ENCODE assay signal across 26 cellular contexts in genomic region chr7:90769036-90769435, GRCh38.
"Had no signal": no experiment of that assay in that cellular context is flagged by ENCODE, and none has a peak within 500 bp of the region (broad histone marks: within the 10 kb centered on the region; RNA-seq: fewer than 3 reads in every experiment).

No MANE protein-coding gene starts in this region.

- H3K27ac Mint-ChIP-seq: activated CD4-positive, alpha-beta T cell treated with anti-CD3 and anti-CD28 coated beads, Interleukin-2, amount 10 ng/mL, durations not matched to agents 7 days and 5 days; activated CD8-positive, alpha-beta memory T cell treated with anti-CD3 and anti-CD28 coated beads, Interleukin-2, amount 10 ng/mL, durations not matched to agents 7 days and 5 days; activated CD8-positive, alpha-beta T cell treated with anti-CD3 and anti-CD28 coated beads for 36 hours; activated naive CD4-positive, alpha-beta T cell treated with anti-CD3 and anti-CD28 coated beads, Interleukin-2, amount 50 U/mL, for 72 hours; activated T-helper 1 cell treated with anti-CD3 and anti-CD28 coated beads, Interleukin-12 subunit alpha, Interleukin-12 subunit beta, Interleukin-2, Interleukin-4 antibody, amounts not matched to agents 30 ng/mL and 10 ng/mL and 1 ng/mL, durations not matched to agents 14 hours and 24 hours and 36 hours; endodermal cell; naive thymus-derived CD4-positive, alpha-beta T cell; neural progenitor cell; progenitor cell of endocrine pancreas; T-helper 1 cell treated with Interleukin-12 subunit alpha and Interleukin-12 subunit beta and Interleukin-4 antibody, amounts not matched to agents 30 μg/mL and 1 μg/mL, for 36 hours had no signal

- H3K4me2 ChIP-seq: neural progenitor cell had no signal

- H3K9me3 ChIP-seq: esophagus squamous epithelium, lower lobe of right lung, testis, uterus had no signal

- H3K36me3 Mint-ChIP-seq: activated CD8-positive, alpha-beta memory T cell treated with anti-CD3 and anti-CD28 coated beads, Interleukin-2, amount 10 ng/mL, durations not matched to agents 7 days and 5 days; activated naive CD4-positive, alpha-beta T cell treated with anti-CD3 and anti-CD28 coated beads, Interleukin-2, amount 50 U/mL, for 72 hours; naive thymus-derived CD4-positive, alpha-beta T cell had no signal

- H3K36me3 ChIP-seq: brain microvascular endothelial cell, esophagus squamous epithelium, lower lobe of right lung, neural progenitor cell, uterus had no signal

- H3K4me1 ChIP-seq: esophagus squamous epithelium, lower lobe of right lung, uterus had no signal

- H2AFZ ChIP-seq: neural progenitor cell had no signal

- H3K27me3 Mint-ChIP-seq: activated CD4-positive, alpha-beta T cell treated with anti-CD3 and anti-CD28 coated beads, Interleukin-2, amount 10 ng/mL, durations not matched to agents 7 days and 5 days; activated CD8-positive, alpha-beta memory T cell treated with anti-CD3 and anti-CD28 coated beads, Interleukin-2, amount 10 ng/mL, durations not matched to agents 7 days and 5 days; activated CD8-positive, alpha-beta T cell treated with anti-CD3 and anti-CD28 coated beads for 36 hours; naive thymus-derived CD4-positive, alpha-beta T cell; progenitor cell of endocrine pancreas had no signal

- DNase-seq: activated CD4-positive, alpha-beta T cell treated with anti-CD3 and anti-CD28 coated beads, Interleukin-2, amount 10 ng/mL, durations not matched to agents 7 days and 5 days; activated CD4-positive, CD25-positive, alpha-beta regulatory T cell treated with anti-CD3 and anti-CD28 coated beads, Interleukin-2, amount 50 U/mL, for 72 hours; activated CD8-positive, alpha-beta memory T cell treated with anti-CD3 and anti-CD28 coated beads, Interleukin-2, amount 10 ng/mL, durations not matched to agents 7 days and 5 days; activated CD8-positive, alpha-beta T cell treated with anti-CD3 and anti-CD28 coated beads for 36 hours; activated T-cell treated with anti-CD3 and anti-CD28 coated beads for 4 hours; aorta; brain microvascular endothelial cell; endodermal cell; esophagus squamous epithelium; kidney; lower lobe of right lung; mesendoderm; naive thymus-derived CD4-positive, alpha-beta T cell; retina; spleen; stimulated activated CD4-positive, alpha-beta T cell treated with anti-CD3 and anti-CD28 coated beads, Interleukin-4, amount 100 ng/mL, for 1 hour; stimulated activated naive CD4-positive, alpha-beta T cell; testis; trophoblast cell; uterus had no signal

- H3K27me3 ChIP-seq: brain microvascular endothelial cell, esophagus squamous epithelium, neural progenitor cell, spleen, testis, uterus had no signal

- H3K27ac ChIP-seq: brain microvascular endothelial cell, coronary artery, esophagus squamous epithelium, lower lobe of right lung, neural progenitor cell, spleen, testis, uterus had no signal

- H3K4me1 Mint-ChIP-seq: activated CD4-positive, alpha-beta T cell treated with anti-CD3 and anti-CD28 coated beads, Interleukin-2, amount 10 ng/mL, durations not matched to agents 7 days and 5 days; activated CD8-positive, alpha-beta memory T cell treated with anti-CD3 and anti-CD28 coated beads, Interleukin-2, amount 10 ng/mL, durations not matched to agents 7 days and 5 days; naive thymus-derived CD4-positive, alpha-beta T cell had no signal

- H3K9me3 Mint-ChIP-seq: activated CD8-positive, alpha-beta T cell treated with anti-CD3 and anti-CD28 coated beads for 36 hours; activated T-helper 1 cell treated with anti-CD3 and anti-CD28 coated beads, Interleukin-12 subunit alpha, Interleukin-12 subunit beta, Interleukin-2, Interleukin-4 antibody, amounts not matched to agents 30 ng/mL and 10 ng/mL and 1 ng/mL, durations not matched to agents 14 hours and 24 hours and 36 hours; endodermal cell had no signal

- H3K4me3 Mint-ChIP-seq: activated CD4-positive, alpha-beta T cell treated with anti-CD3 and anti-CD28 coated beads, Interleukin-2, amount 10 ng/mL, durations not matched to agents 7 days and 5 days; activated CD8-positive, alpha-beta memory T cell treated with anti-CD3 and anti-CD28 coated beads, Interleukin-2, amount 10 ng/mL, durations not matched to agents 7 days and 5 days; activated CD8-positive, alpha-beta T cell treated with anti-CD3 and anti-CD28 coated beads for 36 hours; activated T-helper 1 cell treated with anti-CD3 and anti-CD28 coated beads, Interleukin-12 subunit alpha, Interleukin-12 subunit beta, Interleukin-2, Interleukin-4 antibody, amounts not matched to agents 30 ng/mL and 10 ng/mL and 1 ng/mL, durations not matched to agents 14 hours and 24 hours and 36 hours; endodermal cell; naive thymus-derived CD4-positive, alpha-beta T cell; neural progenitor cell; T-helper 1 cell treated with Interleukin-12 subunit alpha and Interleukin-12 subunit beta and Interleukin-4 antibody, amounts not matched to agents 30 μg/mL and 1 μg/mL, for 36 hours had no signal

- H3K9ac ChIP-seq: neural progenitor cell had no signal

- H3K4me3 ChIP-seq: coronary artery, esophagus squamous epithelium, lower lobe of right lung, neural progenitor cell, spleen, testis, uterus had no signal

- ATAC-seq: activated CD8-positive, alpha-beta memory T cell treated with anti-CD3 and anti-CD28 coated beads, Interleukin-2, amount 10 ng/mL, durations not matched to agents 7 days and 5 days; activated CD8-positive, alpha-beta T cell treated with anti-CD3 and anti-CD28 coated beads for 36 hours; activated naive CD4-positive, alpha-beta T cell treated with anti-CD3 and anti-CD28 coated beads, Interleukin-2, amount 50 U/mL, for 72 hours; lower lobe of right lung; naive thymus-derived CD4-positive, alpha-beta T cell had no signal

- FAIRE-seq: kidney had no signal
